1 cellular context compared by ENCODE assay signal in genomic region chr6:135212935-135213334, GRCh38.
TF ChIP-seq lines count a peak whose summit lies in the region.

No MANE protein-coding gene starts in this region.

TF ChIP-seq in SK-N-SH, 30 proteins besides CTCF, POLR2A, EP300 and RAD21 (continued from another document):
- TF ChIP-seq REST (IDR thresholded peaks at IDR 0.05; ENCODE audit: low read depth, low read length) (no peak), SIN3A (IDR thresholded peaks at IDR 0.05; ENCODE audit: borderline replicate concordance, low read depth, low read length) (no peak)
